1 cellular context compared by ENCODE assay signal in genomic region chr5:171387970-171388815, GRCh38.
A peak's percentile ranks its signal among the peaks of the same experiment; 100 is the strongest.
TF ChIP-seq lines count a peak whose summit lies in the region.

No MANE protein-coding gene starts in this region.

TF ChIP-seq in K562, 482 proteins besides CTCF, POLR2A, EP300 and RAD21 (continued from another document and continues in another):
- TF ChIP-seq KDM4B (IDR thresholded peaks at IDR 0.05; ENCODE audit: borderline replicate concordance in 2 of 2, low read depth in 1 of 2) (peak in 1 of 2 experiments; percentile 82; a peak in 2 of 4 replicates), IRF2 (CRISPR knock-in tag; IDR thresholded peaks at IDR 0.05) (no peak), SIN3B (IDR thresholded peaks at IDR 0.05; ENCODE audit: low read depth) (no peak; the same call in 1 of the 2 replicates), ZNF561 (CRISPR knock-in tag; conservative IDR thresholded peaks at IDR 0.05) (no peak), HINFP (tag; conservative IDR thresholded peaks at IDR 0.05; ENCODE audit: low read depth) (no peak), TAL1 (IDR thresholded peaks at IDR 0.05) (no peak), GATA2 (CRISPR knock-in tag; IDR thresholded peaks at IDR 0.05) (no peak), MTA3 (IDR thresholded peaks at IDR 0.05; ENCODE audit: borderline replicate concordance) (no peak), ESRRA (IDR thresholded peaks at IDR 0.05; ENCODE audit: borderline replicate concordance, low read depth) (no peak), FOXJ2 (tag; IDR thresholded peaks at IDR 0.05) (no peak), CREB1 (IDR thresholded peaks at IDR 0.05) (0 out of 2 replicates have a peak, but pooled peaks have one; percentile 10), CREB1 (CRISPR knock-in tag; IDR thresholded peaks at IDR 0.05) (0 out of 2 replicates have a peak, but pooled peaks have one; percentile 24), ZBTB7A (IDR thresholded peaks at IDR 0.05; ENCODE audit: borderline replicate concordance, control insufficient read depth, low read depth, low read length) (no peak), ZFPM2 (CRISPR knock-in tag; IDR thresholded peaks at IDR 0.05) (no peak), ZNF589 (CRISPR knock-in tag; IDR thresholded peaks at IDR 0.05; ENCODE audit: low read depth) (no peak), ADNP (tag; IDR thresholded peaks at IDR 0.05) (no peak), TFAP4 (CRISPR knock-in tag; IDR thresholded peaks at IDR 0.05; ENCODE audit: borderline replicate concordance) (peak; percentile 78; the same call in 1 of the 2 replicates), THAP7 (CRISPR knock-in tag; IDR thresholded peaks at IDR 0.05) (no peak), GTF2A2 (tag; IDR thresholded peaks at IDR 0.05) (peak; percentile 62; the same call in 1 of the 2 replicates), ZNF507 (tag; conservative IDR thresholded peaks at IDR 0.05) (no peak), PCBP2 (IDR thresholded peaks at IDR 0.05; ENCODE audit: low read depth, low read length, poor library complexity, severe bottlenecking) (no peak), TEAD1 (CRISPR knock-in tag; IDR thresholded peaks at IDR 0.05) (peak in 1 of 2 experiments; percentile 9; a peak in 1 of 4 replicates), CHCHD3 (CRISPR knock-in tag; IDR thresholded peaks at IDR 0.05) (no peak), KAT2B (IDR thresholded peaks at IDR 0.05; ENCODE audit: low read depth, low read length) (no peak), ZNF695 (CRISPR knock-in tag; IDR thresholded peaks at IDR 0.05) (no peak; the same call in 1 of the 2 replicates), MTF1 (CRISPR knock-in tag; IDR thresholded peaks at IDR 0.05; ENCODE audit: borderline replicate concordance) (no peak), NFATC3 (IDR thresholded peaks at IDR 0.05) (no peak), HMG20B (CRISPR knock-in tag; IDR thresholded peaks at IDR 0.05) (no peak), CREM (IDR thresholded peaks at IDR 0.05; ENCODE audit: low read depth) (peak; percentile 62), EZH2 (IDR thresholded peaks at IDR 0.05; ENCODE audit: borderline replicate concordance, low read depth, low read length) (no peak), HNRNPK (IDR thresholded peaks at IDR 0.05; ENCODE audit: low read depth, low read length, poor library complexity, severe bottlenecking) (no peak), MYBL2 (IDR thresholded peaks at IDR 0.05; ENCODE audit: low read depth) (no peak; the same call in 1 of the 2 replicates), MYBL2 (CRISPR knock-in tag; IDR thresholded peaks at IDR 0.05; ENCODE audit: borderline replicate concordance) (no peak), CBX1 (IDR thresholded peaks at IDR 0.05; ENCODE audit: low read depth) (0 out of 2 replicates have a peak, but pooled peaks have one; percentile 30), ZNF174 (CRISPR knock-in tag; IDR thresholded peaks at IDR 0.05) (no peak), HDAC3 (IDR thresholded peaks at IDR 0.05; ENCODE audit: borderline replicate concordance, partially characterized antibody) (no peak), JUND (IDR thresholded peaks at IDR 0.05; ENCODE audit: borderline replicate concordance, low read depth, low read length) (no peak), JUND (tag; IDR thresholded peaks at IDR 0.05; ENCODE audit: borderline replicate concordance, low read depth, low read length) (no peak; the same call in 2 of the 3 replicates), ETS2 (tag; IDR thresholded peaks at IDR 0.05; ENCODE audit: borderline replicate concordance, poor library complexity, severe bottlenecking) (no peak), ARID1B (IDR thresholded peaks at IDR 0.05) (no peak), ZMIZ1 (IDR thresholded peaks at IDR 0.05; ENCODE audit: low read depth in 2 of 2, low read length in 2 of 2) (0 out of 4 replicates have a peak, but pooled peaks of 1 of the 2 experiments have one; percentile 7), ILK (tag; IDR thresholded peaks at IDR 0.05; ENCODE audit: borderline replicate concordance, low read depth) (no peak), ZNF140 (CRISPR knock-in tag; IDR thresholded peaks at IDR 0.05) (no peak)
- TF ChIP-seq, protein P1, sequence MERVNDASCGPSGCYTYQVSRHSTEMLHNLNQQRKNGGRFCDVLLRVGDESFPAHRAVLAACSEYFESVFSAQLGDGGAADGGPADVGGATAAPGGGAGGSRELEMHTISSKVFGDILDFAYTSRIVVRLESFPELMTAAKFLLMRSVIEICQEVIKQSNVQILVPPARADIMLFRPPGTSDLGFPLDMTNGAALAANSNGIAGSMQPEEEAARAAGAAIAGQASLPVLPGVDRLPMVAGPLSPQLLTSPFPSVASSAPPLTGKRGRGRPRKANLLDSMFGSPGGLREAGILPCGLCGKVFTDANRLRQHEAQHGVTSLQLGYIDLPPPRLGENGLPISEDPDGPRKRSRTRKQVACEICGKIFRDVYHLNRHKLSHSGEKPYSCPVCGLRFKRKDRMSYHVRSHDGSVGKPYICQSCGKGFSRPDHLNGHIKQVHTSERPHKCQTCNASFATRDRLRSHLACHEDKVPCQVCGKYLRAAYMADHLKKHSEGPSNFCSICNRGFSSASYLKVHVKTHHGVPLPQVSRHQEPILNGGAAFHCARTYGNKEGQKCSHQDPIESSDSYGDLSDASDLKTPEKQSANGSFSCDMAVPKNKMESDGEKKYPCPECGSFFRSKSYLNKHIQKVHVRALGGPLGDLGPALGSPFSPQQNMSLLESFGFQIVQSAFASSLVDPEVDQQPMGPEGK (CRISPR knock-in tag; IDR thresholded peaks at IDR 0.05; ENCODE audit: borderline replicate concordance): no peak
- TF ChIP-seq, protein P2, sequence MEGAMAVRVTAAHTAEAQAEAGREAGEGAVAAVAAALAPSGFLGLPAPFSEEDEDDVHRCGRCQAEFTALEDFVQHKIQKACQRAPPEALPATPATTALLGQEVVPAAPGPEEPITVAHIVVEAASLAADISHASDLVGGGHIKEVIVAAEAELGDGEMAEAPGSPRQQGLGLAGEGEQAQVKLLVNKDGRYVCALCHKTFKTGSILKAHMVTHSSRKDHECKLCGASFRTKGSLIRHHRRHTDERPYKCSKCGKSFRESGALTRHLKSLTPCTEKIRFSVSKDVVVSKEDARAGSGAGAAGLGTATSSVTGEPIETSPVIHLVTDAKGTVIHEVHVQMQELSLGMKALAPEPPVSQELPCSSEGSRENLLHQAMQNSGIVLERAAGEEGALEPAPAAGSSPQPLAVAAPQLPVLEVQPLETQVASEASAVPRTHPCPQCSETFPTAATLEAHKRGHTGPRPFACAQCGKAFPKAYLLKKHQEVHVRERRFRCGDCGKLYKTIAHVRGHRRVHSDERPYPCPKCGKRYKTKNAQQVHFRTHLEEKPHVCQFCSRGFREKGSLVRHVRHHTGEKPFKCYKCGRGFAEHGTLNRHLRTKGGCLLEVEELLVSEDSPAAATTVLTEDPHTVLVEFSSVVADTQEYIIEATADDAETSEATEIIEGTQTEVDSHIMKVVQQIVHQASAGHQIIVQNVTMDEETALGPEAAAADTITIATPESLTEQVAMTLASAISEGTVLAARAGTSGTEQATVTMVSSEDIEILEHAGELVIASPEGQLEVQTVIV (CRISPR knock-in tag; IDR thresholded peaks at IDR 0.05; ENCODE audit: borderline replicate concordance): no peak
- TF ChIP-seq, protein P3, sequence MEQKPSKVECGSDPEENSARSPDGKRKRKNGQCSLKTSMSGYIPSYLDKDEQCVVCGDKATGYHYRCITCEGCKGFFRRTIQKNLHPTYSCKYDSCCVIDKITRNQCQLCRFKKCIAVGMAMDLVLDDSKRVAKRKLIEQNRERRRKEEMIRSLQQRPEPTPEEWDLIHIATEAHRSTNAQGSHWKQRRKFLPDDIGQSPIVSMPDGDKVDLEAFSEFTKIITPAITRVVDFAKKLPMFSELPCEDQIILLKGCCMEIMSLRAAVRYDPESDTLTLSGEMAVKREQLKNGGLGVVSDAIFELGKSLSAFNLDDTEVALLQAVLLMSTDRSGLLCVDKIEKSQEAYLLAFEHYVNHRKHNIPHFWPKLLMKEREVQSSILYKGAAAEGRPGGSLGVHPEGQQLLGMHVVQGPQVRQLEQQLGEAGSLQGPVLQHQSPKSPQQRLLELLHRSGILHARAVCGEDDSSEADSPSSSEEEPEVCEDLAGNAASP (IDR thresholded peaks at IDR 0.05): no peak
- TF ChIP-seq, protein P4, sequence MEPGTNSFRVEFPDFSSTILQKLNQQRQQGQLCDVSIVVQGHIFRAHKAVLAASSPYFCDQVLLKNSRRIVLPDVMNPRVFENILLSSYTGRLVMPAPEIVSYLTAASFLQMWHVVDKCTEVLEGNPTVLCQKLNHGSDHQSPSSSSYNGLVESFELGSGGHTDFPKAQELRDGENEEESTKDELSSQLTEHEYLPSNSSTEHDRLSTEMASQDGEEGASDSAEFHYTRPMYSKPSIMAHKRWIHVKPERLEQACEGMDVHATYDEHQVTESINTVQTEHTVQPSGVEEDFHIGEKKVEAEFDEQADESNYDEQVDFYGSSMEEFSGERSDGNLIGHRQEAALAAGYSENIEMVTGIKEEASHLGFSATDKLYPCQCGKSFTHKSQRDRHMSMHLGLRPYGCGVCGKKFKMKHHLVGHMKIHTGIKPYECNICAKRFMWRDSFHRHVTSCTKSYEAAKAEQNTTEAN (CRISPR knock-in tag; IDR thresholded peaks at IDR 0.05): no peak
- TF ChIP-seq, protein P5, sequence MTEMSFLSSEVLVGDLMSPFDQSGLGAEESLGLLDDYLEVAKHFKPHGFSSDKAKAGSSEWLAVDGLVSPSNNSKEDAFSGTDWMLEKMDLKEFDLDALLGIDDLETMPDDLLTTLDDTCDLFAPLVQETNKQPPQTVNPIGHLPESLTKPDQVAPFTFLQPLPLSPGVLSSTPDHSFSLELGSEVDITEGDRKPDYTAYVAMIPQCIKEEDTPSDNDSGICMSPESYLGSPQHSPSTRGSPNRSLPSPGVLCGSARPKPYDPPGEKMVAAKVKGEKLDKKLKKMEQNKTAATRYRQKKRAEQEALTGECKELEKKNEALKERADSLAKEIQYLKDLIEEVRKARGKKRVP (CRISPR knock-in tag; IDR thresholded peaks at IDR 0.05): no peak
- TF ChIP-seq, protein P6, sequence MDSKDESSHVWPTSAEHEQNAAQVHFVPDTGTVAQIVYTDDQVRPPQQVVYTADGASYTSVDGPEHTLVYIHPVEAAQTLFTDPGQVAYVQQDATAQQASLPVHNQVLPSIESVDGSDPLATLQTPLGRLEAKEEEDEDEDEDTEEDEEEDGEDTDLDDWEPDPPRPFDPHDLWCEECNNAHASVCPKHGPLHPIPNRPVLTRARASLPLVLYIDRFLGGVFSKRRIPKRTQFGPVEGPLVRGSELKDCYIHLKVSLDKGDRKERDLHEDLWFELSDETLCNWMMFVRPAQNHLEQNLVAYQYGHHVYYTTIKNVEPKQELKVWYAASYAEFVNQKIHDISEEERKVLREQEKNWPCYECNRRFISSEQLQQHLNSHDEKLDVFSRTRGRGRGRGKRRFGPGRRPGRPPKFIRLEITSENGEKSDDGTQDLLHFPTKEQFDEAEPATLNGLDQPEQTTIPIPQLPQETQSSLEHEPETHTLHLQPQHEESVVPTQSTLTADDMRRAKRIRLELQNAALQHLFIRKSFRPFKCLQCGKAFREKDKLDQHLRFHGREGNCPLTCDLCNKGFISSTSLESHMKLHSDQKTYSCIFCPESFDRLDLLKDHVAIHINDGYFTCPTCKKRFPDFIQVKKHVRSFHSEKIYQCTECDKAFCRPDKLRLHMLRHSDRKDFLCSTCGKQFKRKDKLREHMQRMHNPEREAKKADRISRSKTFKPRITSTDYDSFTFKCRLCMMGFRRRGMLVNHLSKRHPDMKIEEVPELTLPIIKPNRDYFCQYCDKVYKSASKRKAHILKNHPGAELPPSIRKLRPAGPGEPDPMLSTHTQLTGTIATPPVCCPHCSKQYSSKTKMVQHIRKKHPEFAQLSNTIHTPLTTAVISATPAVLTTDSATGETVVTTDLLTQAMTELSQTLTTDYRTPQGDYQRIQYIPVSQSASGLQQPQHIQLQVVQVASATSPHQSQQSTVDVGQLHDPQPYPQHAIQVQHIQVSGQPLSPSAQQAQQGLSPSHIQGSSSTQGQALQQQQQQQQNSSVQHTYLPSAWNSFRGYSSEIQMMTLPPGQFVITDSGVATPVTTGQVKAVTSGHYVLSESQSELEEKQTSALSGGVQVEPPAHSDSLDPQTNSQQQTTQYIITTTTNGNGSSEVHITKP (IDR thresholded peaks at IDR 0.05; ENCODE audit: partially characterized antibody): no peak
